38 cellular contexts compared by ENCODE assay signal in genomic region chr7:135265637-135266036, GRCh38. TPM values are rescaled to one million over a fixed set of nuclear protein-coding genes. Genes with fewer than 3 reads are reported as not detected.
"Had no signal": no experiment of that assay in that cellular context is flagged by ENCODE, and none has a peak within 500 bp of the region (broad histone marks: within the 10 kb centered on the region; RNA-seq: fewer than 3 reads in every experiment).

No MANE protein-coding gene starts in this region.

- H3K4me1 ChIP-seq: adrenal gland, body of pancreas, breast epithelium had no signal

- H3K27me3 ChIP-seq: ascending aorta, body of pancreas, brain microvascular endothelial cell, breast epithelium, cardiac muscle cell had no signal

- ATAC-seq: activated naive CD4-positive, alpha-beta T cell treated with anti-CD3 and anti-CD28 coated beads, Interleukin-2, amount 50 U/mL, for 72 hours; activated naive CD8-positive, alpha-beta T cell treated with anti-CD3 and anti-CD28 coated beads, Interleukin-2, amount 50 U/mL, for 24 hours; activated T-cell treated with anti-CD3 and anti-CD28 coated beads, Interleukin-2, amount 50 U/mL, for 4 hours; activated T-cell treated with anti-CD3 and anti-CD28 coated beads, Interleukin-2, amount 50 U/mL, for 72 hours; activated T-helper 17 cell treated with anti-CD3 and anti-CD28 coated beads, Interleukin-2, amount 50 U/mL, for 72 hours; body of pancreas had no signal

- H3K9me3 ChIP-seq: adrenal gland, body of pancreas had no signal

- H3K27ac ChIP-seq: adrenal gland, ascending aorta, body of pancreas, brain microvascular endothelial cell, breast epithelium, cardiac muscle cell had no signal

- FAIRE-seq: astrocyte, bronchial epithelial cell had no signal

- DNase-seq: activated gamma-delta T cell; activated gamma-delta T cell treated with Interleukin-2 at 50 U/mL for 16 hours; activated naive CD4-positive, alpha-beta T cell; activated naive CD4-positive, alpha-beta T cell treated with anti-CD3 and anti-CD28 coated beads for 36 hours; activated naive CD4-positive, alpha-beta T cell treated with anti-CD3 and anti-CD28 coated beads, Interleukin-2, amount 10 ng/mL, durations not matched to agents 7 days and 5 days; activated naive CD4-positive, alpha-beta T cell treated with anti-CD3 and anti-CD28 coated beads, Interleukin-2, amount 50 U/mL, for 16 hours; activated naive CD4-positive, alpha-beta T cell treated with Interleukin-2 at 50 U/mL for 16 hours; activated naive CD8-positive, alpha-beta T cell treated with anti-CD3 and anti-CD28 coated beads for 36 hours; activated naive CD8-positive, alpha-beta T cell treated with anti-CD3 and anti-CD28 coated beads, Interleukin-2, amount 10 ng/mL, durations not matched to agents 7 days and 5 days; activated naive CD8-positive, alpha-beta T cell treated with anti-CD3 and anti-CD28 coated beads, Interleukin-2, amount 50 U/mL, for 24 hours; activated T-cell treated with anti-CD3 and anti-CD28 coated beads for 4 hours; activated T-cell treated with anti-CD3 and anti-CD28 coated beads, Interleukin-2, amount 50 U/mL, for 1 hour; activated T-cell treated with anti-CD3 and anti-CD28 coated beads, Interleukin-2, amount 50 U/mL, for 24 hours; activated T-cell treated with anti-CD3 and anti-CD28 coated beads, Interleukin-2, amount 50 U/mL, for 4 hours; activated T-cell treated with anti-CD3 and anti-CD28 coated beads, Interleukin-2, amount 50 U/mL, for 48 hours; activated T-cell treated with anti-CD3 and anti-CD28 coated beads, Interleukin-2, amount 50 U/mL, for 72 hours; adrenal gland; amniotic stem cell; amygdala; anterior cingulate cortex; body of pancreas; brain microvascular endothelial cell; caudate nucleus; cerebellar nuclear complex had no signal

- H3K36me3 ChIP-seq: adrenal gland, ascending aorta, brain microvascular endothelial cell, breast epithelium, cardiac muscle cell had no signal

- H3K4me3 ChIP-seq: adrenal gland, ascending aorta, body of pancreas, breast epithelium, cardiac muscle cell had no signal

RNA-seq across cellular contexts. Expression of gene STRA8, which starts 32.0 kb away (rescaled TPM):
- total RNA-seq: activated naive CD4-positive, alpha-beta T cell treated with anti-CD3 and anti-CD28 coated beads for 36 hours; activated naive CD4-positive, alpha-beta T cell treated with anti-CD3 and anti-CD28 coated beads, Interleukin-2, amount 50 U/mL, for 72 hours; activated naive CD8-positive, alpha-beta T cell treated with anti-CD3 and anti-CD28 coated beads for 36 hours; activated naive CD8-positive, alpha-beta T cell treated with anti-CD3 and anti-CD28 coated beads, Interleukin-2, amount 10 ng/mL, durations not matched to agents 7 days and 5 days; activated T-cell treated with anti-CD3 and anti-CD28 coated beads, Interleukin-2, amount 50 U/mL, for 4 hours; activated T-cell treated with anti-CD3 and anti-CD28 coated beads, Interleukin-2, amount 50 U/mL, for 72 hours; activated T-helper 1 cell treated with anti-CD3 and anti-CD28 coated beads, Interleukin-12 subunit alpha, Interleukin-12 subunit beta, Interleukin-2, Interleukin-4 antibody, amounts not matched to agents 30 ng/mL and 10 ng/mL and 1 ng/mL, durations not matched to agents 14 hours and 24 hours and 36 hours; activated T-helper 17 cell treated with anti-CD3 and anti-CD28 coated beads, Interleukin-2, amount 50 U/mL, for 72 hours; activated T-helper 2 cell treated with anti-CD3 and anti-CD28 coated beads, Interferon-gamma antibody, Interleukin-2, Interleukin-4, amounts not matched to agents 10 μg/mL and 5 μg/mL and 100 μg/mL, durations not matched to agents 14 hours and 24 hours and 36 hours; adrenal gland; aorta; ascending aorta; astrocyte; body of pancreas; breast epithelium; bronchial epithelial cell; cardiac muscle cell; cardiac septum; cerebellum; chondrocyte had no signal
- polyA plus RNA-seq: adipose tissue, adrenal gland, aorta, cardiac muscle cell had no signal
